Comparison of ENCODE assay signal across 8 cellular contexts in the genomic region with DNA sequence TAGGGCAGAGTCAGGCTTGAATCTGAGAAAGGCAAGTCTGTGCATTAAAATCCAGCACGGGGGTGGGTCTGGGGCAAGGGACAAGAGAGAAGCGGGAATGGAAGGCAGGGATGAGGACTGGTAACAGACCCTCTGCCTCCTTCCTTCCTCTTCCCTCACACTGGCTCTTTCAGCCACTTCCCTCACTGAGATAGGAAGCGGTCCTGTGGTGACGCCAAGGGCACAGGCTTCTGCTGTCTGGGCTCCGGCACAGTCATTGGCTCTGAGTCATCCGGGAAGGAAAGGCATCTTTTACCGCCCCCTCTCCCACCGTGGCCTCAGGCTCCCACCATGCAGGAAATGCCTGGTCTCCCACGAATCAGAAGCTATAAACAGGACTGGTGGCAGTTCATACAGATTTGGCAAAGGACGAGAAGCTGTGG.
A peak's percentile ranks its signal among the peaks of the same experiment; 100 is the strongest.
DNase-seq lines count a peak whose midpoint lies in the region; ATAC-seq and TF ChIP-seq lines count a peak whose summit lies in the region.

No MANE protein-coding gene starts in this region.

- TF ChIP-seq CTCF in MCF 10A (IDR thresholded peaks at IDR 0.05; ENCODE audit: unreplicated experiment) (no peak), right lobe of liver (IDR thresholded peaks at IDR 0.05) (no peak)

- H3K36me3 Mint-ChIP-seq in MCF 10A (ENCODE audit: insufficient read depth, unreplicated experiment), result peaks cover 4% of the 10 kb centered on the region
- H3K36me3 Mint-ChIP-seq in stimulated activated naive B cell treated with anti-CD40 and anti-IgM and Interleukin-4, amounts not matched to agents 10 μg/mL and 1 μg/mL and 100 μg/mL, for 72 hours, result peaks cover 42 to 64% of the 10 kb centered on the region in 2 donors

- 41% methylated on average over 8 of the region's 10 CpGs for WGBS in right lobe of liver (ENCODE audit: insufficient coverage, low coverage, low lambda C conversion rate, missing lambda C conversion rate)

- peaks cover 19% of the 10 kb centered on the region for H3K4me1 Mint-ChIP-seq in MCF 10A (ENCODE audit: insufficient read depth, unreplicated experiment)
- H3K4me1 Mint-ChIP-seq in stimulated activated naive B cell treated with anti-CD40 and anti-IgM and Interleukin-4, amounts not matched to agents 10 μg/mL and 1 μg/mL and 100 μg/mL, for 72 hours, result peaks cover 35 to 69% of the 10 kb centered on the region in 2 donors

- H3K27ac ChIP-seq in SK-N-MC (no peak overlapping the region; the same call in 1 of the 2 replicates), right lobe of liver (no peak overlapping the region)

- BruUV-seq in MCF 10A (replicated peaks; lab: Mats Ljungman, UMichigan), result no TSS peak

- H3K27ac Mint-ChIP-seq in MCF 10A (ENCODE audit: low read depth, unreplicated experiment), result peak overlapping the region; percentile 8
- H3K27ac Mint-ChIP-seq in stimulated activated naive B cell treated with anti-CD40 and anti-IgM and Interleukin-4, amounts not matched to agents 10 μg/mL and 1 μg/mL and 100 μg/mL, for 72 hours, result peak overlapping the region; percentile 33

- no peaks in the 10 kb centered on the region for H3K27me3 ChIP-seq in right lobe of liver

- no peak for TF ChIP-seq POLR2A in right lobe of liver (IDR thresholded peaks at IDR 0.05)

- H3K36me3 ChIP-seq in SK-N-MC (ENCODE audit: insufficient read depth, low read length) (no peaks in the 10 kb centered on the region), right lobe of liver (no peaks in the 10 kb centered on the region)

- no peaks in the 10 kb centered on the region for H3K27me3 Mint-ChIP-seq in MCF 10A (ENCODE audit: insufficient read depth, unreplicated experiment)
- no peaks in the 10 kb centered on the region for H3K27me3 Mint-ChIP-seq in stimulated activated naive B cell treated with anti-CD40 and anti-IgM and Interleukin-4, amounts not matched to agents 10 μg/mL and 1 μg/mL and 100 μg/mL, for 72 hours

- H3K9me3 ChIP-seq in SK-N-MC (ENCODE audit: low read depth, low read length) (no peaks in the 10 kb centered on the region), right lobe of liver (no peaks in the 10 kb centered on the region)

- H3K4me3 ChIP-seq in SK-N-MC (peak overlapping the region; percentile 50), right lobe of liver (no peak overlapping the region)

- POLR2A ChIA-PET in MCF 10A (lab: Yijun Ruan, JAX), result no interaction called here

- H3K4me3 Mint-ChIP-seq in MCF 10A (ENCODE audit: unreplicated experiment), result no peak overlapping the region
- no peak overlapping the region for H3K4me3 Mint-ChIP-seq in stimulated activated naive B cell treated with anti-CD40 and anti-IgM and Interleukin-4, amounts not matched to agents 10 μg/mL and 1 μg/mL and 100 μg/mL, for 72 hours

- peaks cover 0 to 32% (median 5%) of the 10 kb centered on the region in 4 donors for H3K4me1 ChIP-seq in right lobe of liver

- no peak overlapping the region for H3K9ac ChIP-seq in SK-N-MC (ENCODE audit: insufficient read length)

- intact Hi-C loops in MCF 10A (cut with micrococcal nuclease) (no loop called here), right lobe of liver (cut with DNase I) (no loop called here)

- ATAC-seq in right lobe of liver (peak; percentile 63 to 74 (median 70)), HG03442 (IDR thresholded peaks at IDR 0.05; ENCODE audit: unreplicated experiment) (no peak)
- peak; percentile 67 to 75 for ATAC-seq in stimulated activated naive B cell treated with anti-CD40 and anti-IgM and Interleukin-4, amounts not matched to agents 10 μg/mL and 1 μg/mL and 100 μg/mL, for 72 hours (replicated peaks)

- no peaks in the 10 kb centered on the region for H3K9me3 Mint-ChIP-seq in MCF 10A (ENCODE audit: unreplicated experiment)
- no peaks in the 10 kb centered on the region for H3K9me3 Mint-ChIP-seq in stimulated activated naive B cell treated with anti-CD40 and anti-IgM and Interleukin-4, amounts not matched to agents 10 μg/mL and 1 μg/mL and 100 μg/mL, for 72 hours

- DNase-seq in ELR (ENCODE audit: low read depth), result peak; percentile 99
- peak; percentile 72 for DNase-seq in SK-N-MC (ENCODE audit: low read depth, low spot score)
- DNase-seq in MCF 10A (ENCODE audit: unreplicated experiment), result peak; percentile 77
- peak; percentile 56 to 66 (median 64) for DNase-seq in right lobe of liver
- no peak for DNase-seq in stimulated activated naive B cell treated with anti-CD40 and anti-IgM and Interleukin-4, amounts not matched to agents 10 μg/mL and 1 μg/mL and 100 μg/mL, for 72 hours
- no peak for DNase-seq in T-helper 9 cell
- DNase-seq in putamen (ENCODE audit: low spot score), result no peak

- CTCF ChIA-PET in MCF 10A (lab: Yijun Ruan, JAX), result interaction anchor here (0.5 kb wide), 1 partner anchor 169 kb away, joined by 3 read pairs; no protein-coding TSS in a partner anchor

Comparison
In these comparisons a context has a peak if more than half of its experiments do, and no peak if none do; other contexts are left out.
1. DNase-seq: peak in ELR (single experiment), SK-N-MC (single experiment), MCF 10A (single experiment) and right lobe of liver (3 of 3); none in stimulated activated naive B cell treated with anti-CD40 and anti-IgM and Interleukin-4, amounts not matched to agents 10 μg/mL and 1 μg/mL and 100 μg/mL, for 72 hours (single experiment), T-helper 9 cell (single experiment) and putamen (single experiment).